In genomic region chr1:214640431-214641213, GRCh38 we compare ENCODE assay signal across 1 cellular context.
TF ChIP-seq lines count a peak whose summit lies in the region.

No MANE protein-coding gene starts in this region.

TF ChIP-seq in K562, 482 proteins besides CTCF, POLR2A, EP300 and RAD21 (continued from another document):
- no peak for TF ChIP-seq NR1H2 (CRISPR knock-in tag; IDR thresholded peaks at IDR 0.05)
- no peak for TF ChIP-seq FOXM1 (IDR thresholded peaks at IDR 0.05; ENCODE audit: low read depth)
- no peak for TF ChIP-seq FOXM1 (CRISPR knock-in tag; IDR thresholded peaks at IDR 0.05; ENCODE audit: low read depth)
- TF ChIP-seq, protein P1, sequence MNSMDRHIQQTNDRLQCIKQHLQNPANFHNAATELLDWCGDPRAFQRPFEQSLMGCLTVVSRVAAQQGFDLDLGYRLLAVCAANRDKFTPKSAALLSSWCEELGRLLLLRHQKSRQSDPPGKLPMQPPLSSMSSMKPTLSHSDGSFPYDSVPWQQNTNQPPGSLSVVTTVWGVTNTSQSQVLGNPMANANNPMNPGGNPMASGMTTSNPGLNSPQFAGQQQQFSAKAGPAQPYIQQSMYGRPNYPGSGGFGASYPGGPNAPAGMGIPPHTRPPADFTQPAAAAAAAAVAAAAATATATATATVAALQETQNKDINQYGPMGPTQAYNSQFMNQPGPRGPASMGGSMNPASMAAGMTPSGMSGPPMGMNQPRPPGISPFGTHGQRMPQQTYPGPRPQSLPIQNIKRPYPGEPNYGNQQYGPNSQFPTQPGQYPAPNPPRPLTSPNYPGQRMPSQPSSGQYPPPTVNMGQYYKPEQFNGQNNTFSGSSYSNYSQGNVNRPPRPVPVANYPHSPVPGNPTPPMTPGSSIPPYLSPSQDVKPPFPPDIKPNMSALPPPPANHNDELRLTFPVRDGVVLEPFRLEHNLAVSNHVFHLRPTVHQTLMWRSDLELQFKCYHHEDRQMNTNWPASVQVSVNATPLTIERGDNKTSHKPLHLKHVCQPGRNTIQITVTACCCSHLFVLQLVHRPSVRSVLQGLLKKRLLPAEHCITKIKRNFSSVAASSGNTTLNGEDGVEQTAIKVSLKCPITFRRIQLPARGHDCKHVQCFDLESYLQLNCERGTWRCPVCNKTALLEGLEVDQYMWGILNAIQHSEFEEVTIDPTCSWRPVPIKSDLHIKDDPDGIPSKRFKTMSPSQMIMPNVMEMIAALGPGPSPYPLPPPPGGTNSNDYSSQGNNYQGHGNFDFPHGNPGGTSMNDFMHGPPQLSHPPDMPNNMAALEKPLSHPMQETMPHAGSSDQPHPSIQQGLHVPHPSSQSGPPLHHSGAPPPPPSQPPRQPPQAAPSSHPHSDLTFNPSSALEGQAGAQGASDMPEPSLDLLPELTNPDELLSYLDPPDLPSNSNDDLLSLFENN (IDR thresholded peaks at IDR 0.05; ENCODE audit: low read depth in 2 of 2, low read length in 2 of 2) = no peak
